ENCODE assay signal across 10 cellular contexts in genomic region chr16:2981177-2981898, GRCh38. TPM values are rescaled to one million over a fixed set of nuclear protein-coding genes. Genes with fewer than 3 reads are reported as not detected.
A peak's percentile ranks its signal among the peaks of the same experiment; 100 is the strongest.
DNase-seq lines count a peak whose midpoint lies in the region; ATAC-seq and TF ChIP-seq lines count a peak whose summit lies in the region.
"Had no signal": no experiment of that assay in that cellular context is flagged by ENCODE, and none has a peak within 500 bp of the region (broad histone marks: within the 10 kb centered on the region; RNA-seq: fewer than 3 reads in every experiment).

No MANE protein-coding gene starts in this region.

- H3K79me1 ChIP-seq in IMR-90 (ENCODE audit: low read depth in 1 of 2, low read length in 2 of 2), result peaks cover 14 to 22% of the 10 kb centered on the region in 2 experiments

- peak overlapping the region; percentile 97 for H3K4me2 ChIP-seq in BLaER1
- H3K4me2 ChIP-seq in IMR-90 (ENCODE audit: low read depth, low read length), result peak overlapping the region; percentile 93

- no peak overlapping the region for H4K91ac ChIP-seq in IMR-90 (ENCODE audit: insufficient read depth, low read depth, low read length)

- peak overlapping the region; percentile 99 for H2AK9ac ChIP-seq in IMR-90 (replicated peaks; ENCODE audit: low read depth, low read length, poor library complexity)

- peak overlapping the region; percentile 93 for H3K27ac ChIP-seq in BLaER1
- no peak overlapping the region; the same call in 1 of the 2 replicates for H3K27ac ChIP-seq in IMR-90 (ENCODE audit: insufficient read depth, low read length)
- peak overlapping the region; percentile 92 for H3K27ac ChIP-seq in muscle layer of colon (ENCODE audit: low read depth, low read length)

- peak overlapping the region; percentile 99 for H4K5ac ChIP-seq in IMR-90 (ENCODE audit: low read depth, low read length)

- CTCF ChIA-PET in IMR-90 (lab: Yijun Ruan, JAX), result no interaction called here

- TF ChIP-seq POLR2A in IMR-90 (IDR thresholded peaks at IDR 0.05; ENCODE audit: low read depth, low read length), result no peak
- no peak for TF ChIP-seq POLR2A in GM18505 (IDR thresholded peaks at IDR 0.05; ENCODE audit: borderline replicate concordance, extremely low read depth, insufficient read depth, insufficient read length)

- H3K9me3 ChIP-seq in BLaER1 (no peaks in the 10 kb centered on the region), IMR-90 (ENCODE audit: control insufficient read depth, insufficient read depth, low read length) (no peaks in the 10 kb centered on the region), muscle layer of colon (ENCODE audit: low read length) (no peaks in the 10 kb centered on the region)

- no TSS peak for BruUV-seq in IMR-90 (replicated peaks; lab: Mats Ljungman, UMichigan)

- intact Hi-C loops in IMR-90 (cut with micrococcal nuclease), result no loop called here

- TF ChIP-seq CTCF in IMR-90 (conservative IDR thresholded peaks at IDR 0.05; ENCODE audit: low read depth, low read length) (no peak), astrocyte of the cerebellum (IDR thresholded peaks at IDR 0.05; ENCODE audit: low read depth, low read length, missing control alignments) (no peak)

- peak overlapping the region; percentile 88 for H3K9ac ChIP-seq in BLaER1
- H3K9ac ChIP-seq in IMR-90 (ENCODE audit: low read depth, low read length), result no peak overlapping the region
- peak overlapping the region; percentile 71 for H3K9ac ChIP-seq in muscle layer of colon (ENCODE audit: low read length)

- in situ Hi-C loops in IMR-90 (cut with MboI; ENCODE audit: low sequenced_read_pairs), result no loop called here
- in situ Hi-C loops in astrocyte of the cerebellum (cut with HindIII; ENCODE audit: low sequenced_read_pairs), result no loop called here

- TF ChIP-seq RAD21 in IMR-90 (IDR thresholded peaks at IDR 0.05; ENCODE audit: low read length), result no peak

- 47% methylated on average over 15 of the region's 33 CpGs; no CpG with 5 or more reads in 1 of the 2 experiments for WGBS in IMR-90 (ENCODE audit: extremely low coverage in 2 of 2, insufficient read length in 1 of 2), 2 experiments

- POLR2A ChIA-PET in IMR-90 (lab: Charles Lee; ENCODE audit: unreplicated experiment), result interaction anchor here (0.6 kb wide), 1 partner anchor 88 kb away, joined by 5 read pairs; no protein-coding TSS in a partner anchor

- H2BK120ac ChIP-seq in IMR-90 (ENCODE audit: low read depth, low read length), result no peak overlapping the region

- 0 out of 2 replicates have a peak, but pooled peaks cover 4% of the 10 kb centered on the region for H3K9me1 ChIP-seq in IMR-90 (ENCODE audit: insufficient read depth, low read length)

- H3K4me3 ChIP-seq in BLaER1, result peak overlapping the region; percentile 89
- no peak overlapping the region for H3K4me3 ChIP-seq in IMR-90 (ENCODE audit: insufficient read depth, low read depth, low read length)
- H3K4me3 ChIP-seq in astrocyte of the cerebellum (ENCODE audit: low read depth, low read length), result peak overlapping the region; percentile 68
- H3K4me3 ChIP-seq in muscle layer of colon (ENCODE audit: low read depth in 1 of 2, low read length in 2 of 2), result peak overlapping the region in 1 of 2 donors; percentile 86

- peak overlapping the region; percentile 74 for H2AK5ac ChIP-seq in IMR-90 (ENCODE audit: low read depth, low read length)

- H3K56ac ChIP-seq in IMR-90 (ENCODE audit: extremely low read depth, insufficient read depth, low read length), result no peak overlapping the region

- H4K20me1 ChIP-seq in BLaER1 (peaks cover 20% of the 10 kb centered on the region), IMR-90 (ENCODE audit: insufficient read depth, low read length) (no peaks in the 10 kb centered on the region)

- H3K4me1 ChIP-seq in BLaER1 (peaks cover 76% of the 10 kb centered on the region), IMR-90 (ENCODE audit: control insufficient read depth, insufficient read depth, low read length) (peaks cover 6% of the 10 kb centered on the region), muscle layer of colon (ENCODE audit: insufficient read depth, low read length) (no peaks in the 10 kb centered on the region)

- peak overlapping the region; percentile 99 for H3K4ac ChIP-seq in IMR-90 (ENCODE audit: low read depth, low read length)

- H2BK5ac ChIP-seq in IMR-90 (ENCODE audit: low read depth, low read length, poor library complexity, severe bottlenecking), result no peak overlapping the region

- H2BK20ac ChIP-seq in IMR-90 (ENCODE audit: low read depth, low read length), result no peak overlapping the region

- H3K14ac ChIP-seq in IMR-90 (replicated peaks; ENCODE audit: low read depth, low read length), result peak overlapping the region; percentile 99; the same call in 1 of the 2 replicates

- H4K8ac ChIP-seq in IMR-90 (ENCODE audit: low read depth in 2 of 2, low read length in 2 of 2), result peak overlapping the region; percentile 89 to 99

- H3K27me3 ChIP-seq in BLaER1 (no peaks in the 10 kb centered on the region), IMR-90 (ENCODE audit: control insufficient read depth, insufficient read depth, low read length) (no peaks in the 10 kb centered on the region), muscle layer of colon (ENCODE audit: control insufficient read depth in 1 of 2, insufficient read depth in 2 of 2, low read length in 2 of 2) (peaks cover 0 to 18% of the 10 kb centered on the region in 2 donors)

- no peak for DNase-seq in IMR-90
- DNase-seq in astrocyte of the cerebellum (ENCODE audit: low read depth), result no peak
- DNase-seq in NCI-H748 (lab: John Stamatoyannopoulos, UW; ENCODE audit: unreplicated experiment), result no peak
- DNase-seq in UCSD-AML1 (lab: John Stamatoyannopoulos, UW; ENCODE audit: unreplicated experiment), result no peak

- dilution Hi-C loops in IMR-90 (cut with HindIII; ENCODE audit: low sequenced_read_pairs, unreplicated experiment), result no loop called here

- H2AFZ ChIP-seq in IMR-90 (replicated peaks; ENCODE audit: low read length, poor library complexity), result no peak overlapping the region

- H2BK15ac ChIP-seq in IMR-90 (ENCODE audit: low read depth, low read length), result no peak overlapping the region

- H3K23ac ChIP-seq in IMR-90 (ENCODE audit: low read depth, low read length), result peak overlapping the region; percentile 15; the same call in 1 of the 2 replicates

- ATAC-seq in IMR-90 (ENCODE audit: low read depth) (no peak), GM18505 (IDR thresholded peaks at IDR 0.05; ENCODE audit: unreplicated experiment) (no peak), GM19455 (IDR thresholded peaks at IDR 0.05; ENCODE audit: unreplicated experiment) (no peak)

- H3K18ac ChIP-seq in IMR-90 (ENCODE audit: low read depth, low read length), result no peak overlapping the region

- H3K36me3 ChIP-seq in BLaER1 (peaks cover 20% of the 10 kb centered on the region), IMR-90 (ENCODE audit: control insufficient read depth, insufficient read depth, low read length) (no peaks in the 10 kb centered on the region), muscle layer of colon (ENCODE audit: insufficient read depth, low read length) (no peaks in the 10 kb centered on the region)

TF ChIP-seq in IMR-90, 13 proteins besides CTCF, POLR2A, EP300 and RAD21 (continues in another document):
- TF ChIP-seq SMC3 (IDR thresholded peaks at IDR 0.05; ENCODE audit: low read depth, low read length), result no peak
- no peak for TF ChIP-seq CHD1 (IDR thresholded peaks at IDR 0.05; ENCODE audit: low read depth, low read length)
- TF ChIP-seq NFE2L2 (IDR thresholded peaks at IDR 0.05; ENCODE audit: low read depth, low read length), result no peak
- no peak for TF ChIP-seq RFX5 (IDR thresholded peaks at IDR 0.05; ENCODE audit: low read depth, low read length)
- TF ChIP-seq FOS (IDR thresholded peaks at IDR 0.05; ENCODE audit: low read depth, low read length), result no peak
- TF ChIP-seq RCOR1 (IDR thresholded peaks at IDR 0.05; ENCODE audit: insufficient replicate concordance, low read length), result no peak
- no peak for TF ChIP-seq MAFK (IDR thresholded peaks at IDR 0.05; ENCODE audit: low read depth, low read length)
- no peak for TF ChIP-seq CEBPB (IDR thresholded peaks at IDR 0.05; ENCODE audit: low read depth, low read length)
- no peak for TF ChIP-seq USF2 (IDR thresholded peaks at IDR 0.05; ENCODE audit: low read depth, low read length)
- TF ChIP-seq MXI1 (IDR thresholded peaks at IDR 0.05; ENCODE audit: borderline replicate concordance, low read depth, low read length), result no peak
- TF ChIP-seq MAZ (IDR thresholded peaks at IDR 0.05; ENCODE audit: borderline replicate concordance, low read depth, low read length), result no peak
- TF ChIP-seq BHLHE40 (IDR thresholded peaks at IDR 0.05; ENCODE audit: low read depth, low read length), result no peak

RNA-seq across cellular contexts. Expression of gene PKMYT1, which starts 1.1 kb away (rescaled TPM):
- 1.8 and 2.8 TPM in 2 replicates for total RNA-seq in IMR-90 (2012; rRNA removed)
- 14.9 and 18.7 TPM in 2 replicates for polyA plus RNA-seq in IMR-90 (2012; rRNA removed)
- 17.0 and 20.3 TPM in 2 replicates for polyA plus RNA-seq in IMR-90 (2012; cell fraction: cytosol; rRNA removed)
- 21.6 and 96.5 TPM in 2 replicates for polyA plus RNA-seq in IMR-90 (2012; cell fraction: nucleus; rRNA removed; ENCODE audit: low replicate concordance)

RNA-seq across cellular contexts. Expression of gene PAQR4, which starts 12.2 kb away (rescaled TPM):
- total RNA-seq in IMR-90 (2012; rRNA removed), result 2.2 TPM in 2 replicates
- polyA plus RNA-seq in IMR-90 (2012; rRNA removed), result 10.0 and 10.1 TPM in 2 replicates
- polyA plus RNA-seq in IMR-90 (2012; cell fraction: cytosol; rRNA removed), result 8.9 and 10.0 TPM in 2 replicates
- 7.4 and 19.4 TPM in 2 replicates for polyA plus RNA-seq in IMR-90 (2012; cell fraction: nucleus; rRNA removed; ENCODE audit: low replicate concordance)

RNA-seq across cellular contexts. Expression of gene KREMEN2, which starts 17.3 kb away (rescaled TPM):
- not detected in 2 replicates for total RNA-seq in IMR-90 (2012; rRNA removed)
- polyA plus RNA-seq in IMR-90 (2012; rRNA removed), result 0.03 and 0.11 TPM in 2 replicates
- polyA plus RNA-seq in IMR-90 (2012; cell fraction: cytosol; rRNA removed), result 0.09 and 0.18 TPM in 2 replicates
- polyA plus RNA-seq in IMR-90 (2012; cell fraction: nucleus; rRNA removed; ENCODE audit: low replicate concordance), result 0.03 and 0.30 TPM in 2 replicates
- total RNA-seq: pulmonary artery endothelial cell had no signal

RNA-seq across cellular contexts. Expression of gene CLDN9, which starts 31.4 kb away (rescaled TPM):
- total RNA-seq in IMR-90 (2012; rRNA removed), result not detected in 2 replicates
- 0.05 TPM in 1 of 2 replicates, not detected in the other for polyA plus RNA-seq in IMR-90 (2012; rRNA removed)
- polyA plus RNA-seq in IMR-90 (2012; cell fraction: cytosol; rRNA removed), result 0.03 TPM in 1 of 2 replicates, not detected in the other
- 0.15 and 0.82 TPM in 2 replicates for polyA plus RNA-seq in IMR-90 (2012; cell fraction: nucleus; rRNA removed; ENCODE audit: low replicate concordance)
- total RNA-seq: M059J, pulmonary artery endothelial cell had no signal

RNA-seq across cellular contexts. Expression of gene CLDN6, which starts 36.6 kb away (rescaled TPM):
- total RNA-seq in IMR-90 (2012; rRNA removed), result not detected in 2 replicates
- polyA plus RNA-seq in IMR-90 (2012; rRNA removed), result 0.07 and 0.14 TPM in 2 replicates
- 0.16 TPM in 2 replicates for polyA plus RNA-seq in IMR-90 (2012; cell fraction: cytosol; rRNA removed)
- polyA plus RNA-seq in IMR-90 (2012; cell fraction: nucleus; rRNA removed; ENCODE audit: low replicate concordance), result 0.31 and 0.32 TPM in 2 replicates
- total RNA-seq: pulmonary artery endothelial cell had no signal
